8 cellular contexts compared by ENCODE assay signal in the genomic region with DNA sequence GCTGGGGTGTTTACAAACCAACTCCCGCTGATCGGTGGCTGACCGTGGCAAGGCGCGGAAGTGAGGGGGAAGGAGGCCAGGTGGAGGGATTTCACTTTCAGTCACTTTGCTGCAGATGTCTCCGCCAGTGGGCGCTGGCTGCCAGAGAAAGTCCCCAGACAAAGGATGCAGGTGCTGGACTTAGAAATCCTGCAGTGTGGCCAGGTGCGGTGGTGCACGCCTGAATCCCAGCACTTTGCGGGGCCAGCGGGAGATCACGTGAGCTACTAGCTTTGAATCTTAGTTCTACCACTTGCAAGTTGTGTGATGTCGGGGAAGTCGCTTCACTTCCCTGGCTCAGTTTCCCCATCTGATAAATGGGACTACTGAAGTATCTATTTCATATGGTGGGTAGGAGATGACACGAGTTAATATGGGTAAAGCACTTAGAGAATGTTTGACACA.
DNase-seq lines count a peak whose midpoint lies in the region; ATAC-seq and TF ChIP-seq lines count a peak whose summit lies in the region.

No MANE protein-coding gene starts in this region.

- TF ChIP-seq CTCF in GM13977 (IDR thresholded peaks at IDR 0.05; ENCODE audit: extremely low read depth, insufficient read depth, missing control alignments), result peak; percentile 93
- no peak for TF ChIP-seq CTCF in uterus (IDR thresholded peaks at IDR 0.05)

- intact Hi-C loops in uterus (cut with DNase I; ENCODE audit: low total_unique reads), result no loop called here

- H3K9me3 Mint-ChIP-seq in activated T-cell treated with anti-CD3 and anti-CD28 coated beads, Interleukin-2, amount 50 U/mL, for 4 hours, result no peaks in the 10 kb centered on the region

- H3K9me3 ChIP-seq in uterus, result no peaks in the 10 kb centered on the region

- H3K36me3 Mint-ChIP-seq in activated T-cell treated with anti-CD3 and anti-CD28 coated beads, Interleukin-2, amount 50 U/mL, for 4 hours (ENCODE audit: insufficient read depth), result peaks cover 3% of the 10 kb centered on the region

- CTCF ChIA-PET in HEK293T (lab: Yijun Ruan, JAX), result no interaction called here

- no peak overlapping the region for H3K27ac ChIP-seq in uterus

- DNase-seq in GM13977 (ENCODE audit: low spot score) (peak; percentile 82), HEK293T (ENCODE audit: extremely low spot score) (peak; percentile 17), NCI-H2107 treated with DMSO at 0.1 percent for 48 hours (lab: John Stamatoyannopoulos, UW; ENCODE audit: unreplicated experiment) (peak; percentile 92), iPS-NIHi7 (ENCODE audit: extremely low spot score) (peak; percentile 91), uterus (no peak), C1 segment of cervical spinal cord (lab: John Stamatoyannopoulos, UW) (no peak)
- DNase-seq in activated T-cell treated with anti-CD3 and anti-CD28 coated beads, Interleukin-2, amount 50 U/mL, for 4 hours, result peak; percentile 27
- DNase-seq in stimulated activated CD8-positive, alpha-beta memory T cell treated with anti-CD3 and anti-CD28 coated beads, Interleukin-4, amount 100 ng/mL, for 48 hours, result peak; percentile 64

- H3K4me3 ChIP-seq in uterus, result no peak overlapping the region

- H3K4me1 ChIP-seq in uterus, result no peaks in the 10 kb centered on the region

- no peaks in the 10 kb centered on the region for H3K27me3 ChIP-seq in uterus

- H3K27me3 Mint-ChIP-seq in activated T-cell treated with anti-CD3 and anti-CD28 coated beads, Interleukin-2, amount 50 U/mL, for 4 hours (ENCODE audit: low read depth), result no peaks in the 10 kb centered on the region

- no peak for TF ChIP-seq POLR2A in uterus (IDR thresholded peaks at IDR 0.05)

- peak in 1 of 2 donors; percentile 46 for ATAC-seq in activated T-cell treated with anti-CD3 and anti-CD28 coated beads, Interleukin-2, amount 50 U/mL, for 4 hours

- H3K4me1 Mint-ChIP-seq in activated T-cell treated with anti-CD3 and anti-CD28 coated beads, Interleukin-2, amount 50 U/mL, for 4 hours (ENCODE audit: low read depth), result no peaks in the 10 kb centered on the region

- in situ Hi-C loops in GM13977 (cut with MboI; ENCODE audit: low pct_unique_long_range_greater_than_20kb, low sequenced_read_pairs, unreplicated experiment), result loop anchor here (10.0 to 25.0 kb wide), 3 partner anchors 132 to 532 kb away; no protein-coding TSS in a partner anchor

- POLR2A ChIA-PET in HEK293T (lab: Yijun Ruan, JAX), result no interaction called here

- H3K4me3 Mint-ChIP-seq in activated T-cell treated with anti-CD3 and anti-CD28 coated beads, Interleukin-2, amount 50 U/mL, for 4 hours, result no peak overlapping the region

- H3K36me3 ChIP-seq in uterus, result no peaks in the 10 kb centered on the region

TF ChIP-seq in HEK293T, 16 proteins besides CTCF, POLR2A, EP300 and RAD21:
- no peak for TF ChIP-seq FOXK2 (IDR thresholded peaks at IDR 0.05)
- TF ChIP-seq SP1 (IDR thresholded peaks at IDR 0.05), result no peak
- no peak for TF ChIP-seq NFRKB (IDR thresholded peaks at IDR 0.05)
- no peak for TF ChIP-seq ELF4 (IDR thresholded peaks at IDR 0.05)
- TF ChIP-seq HDGF (IDR thresholded peaks at IDR 0.05; ENCODE audit: borderline replicate concordance), result no peak
- TF ChIP-seq FOXM1 (IDR thresholded peaks at IDR 0.05; ENCODE audit: borderline replicate concordance), result no peak
- no peak for TF ChIP-seq FOXA1 (IDR thresholded peaks at IDR 0.05)
- no peak for TF ChIP-seq CTBP1 (IDR thresholded peaks at IDR 0.05; ENCODE audit: borderline replicate concordance)
- TF ChIP-seq, protein P1, sequence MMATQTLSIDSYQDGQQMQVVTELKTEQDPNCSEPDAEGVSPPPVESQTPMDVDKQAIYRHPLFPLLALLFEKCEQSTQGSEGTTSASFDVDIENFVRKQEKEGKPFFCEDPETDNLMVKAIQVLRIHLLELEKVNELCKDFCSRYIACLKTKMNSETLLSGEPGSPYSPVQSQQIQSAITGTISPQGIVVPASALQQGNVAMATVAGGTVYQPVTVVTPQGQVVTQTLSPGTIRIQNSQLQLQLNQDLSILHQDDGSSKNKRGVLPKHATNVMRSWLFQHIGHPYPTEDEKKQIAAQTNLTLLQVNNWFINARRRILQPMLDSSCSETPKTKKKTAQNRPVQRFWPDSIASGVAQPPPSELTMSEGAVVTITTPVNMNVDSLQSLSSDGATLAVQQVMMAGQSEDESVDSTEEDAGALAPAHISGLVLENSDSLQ (IDR thresholded peaks at IDR 0.05), result no peak
- no peak for TF ChIP-seq ARNT (IDR thresholded peaks at IDR 0.05)
- TF ChIP-seq LEF1 (IDR thresholded peaks at IDR 0.05; ENCODE audit: borderline replicate concordance), result no peak
- no peak for TF ChIP-seq BHLHE40 (IDR thresholded peaks at IDR 0.05; ENCODE audit: borderline replicate concordance)
- TF ChIP-seq ZNF384 (IDR thresholded peaks at IDR 0.05), result no peak

Comparison
In these comparisons a context has a peak if more than half of its experiments do, and no peak if none do; other contexts are left out.
1. DNase-seq: peak in GM13977 (single experiment), HEK293T (single experiment), NCI-H2107 treated with DMSO at 0.1 percent for 48 hours (single experiment), activated T-cell treated with anti-CD3 and anti-CD28 coated beads, Interleukin-2, amount 50 U/mL, for 4 hours (single experiment), iPS-NIHi7 (single experiment) and stimulated activated CD8-positive, alpha-beta memory T cell treated with anti-CD3 and anti-CD28 coated beads, Interleukin-4, amount 100 ng/mL, for 48 hours (single experiment); none in uterus (0 of 2) and C1 segment of cervical spinal cord (0 of 14).